1 cellular context compared by ENCODE assay signal in the genomic region with DNA sequence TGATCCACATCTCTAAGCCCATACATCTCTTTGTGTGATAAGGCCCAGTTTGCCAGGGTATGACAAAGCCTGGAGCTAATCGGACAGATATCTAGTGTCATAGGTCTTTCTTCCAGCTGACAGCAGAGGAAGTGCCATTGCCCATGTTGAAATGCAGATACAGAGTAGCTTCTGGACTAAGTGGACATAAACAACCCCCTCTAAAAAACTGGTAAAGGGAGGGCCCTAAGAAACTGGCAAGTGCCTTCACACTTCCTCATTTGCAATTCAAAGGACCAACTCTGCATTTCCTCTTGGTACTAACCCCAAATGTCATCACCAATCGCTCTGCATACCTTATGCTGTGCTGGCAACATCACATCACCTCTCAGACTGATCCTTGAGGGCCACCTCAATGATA.
TF ChIP-seq lines count a peak whose summit lies in the region.

No MANE protein-coding gene starts in this region.

TF ChIP-seq in GM23338, 12 proteins besides CTCF, POLR2A, EP300 and RAD21 (continued from another document):
- TF ChIP-seq, protein P1, sequence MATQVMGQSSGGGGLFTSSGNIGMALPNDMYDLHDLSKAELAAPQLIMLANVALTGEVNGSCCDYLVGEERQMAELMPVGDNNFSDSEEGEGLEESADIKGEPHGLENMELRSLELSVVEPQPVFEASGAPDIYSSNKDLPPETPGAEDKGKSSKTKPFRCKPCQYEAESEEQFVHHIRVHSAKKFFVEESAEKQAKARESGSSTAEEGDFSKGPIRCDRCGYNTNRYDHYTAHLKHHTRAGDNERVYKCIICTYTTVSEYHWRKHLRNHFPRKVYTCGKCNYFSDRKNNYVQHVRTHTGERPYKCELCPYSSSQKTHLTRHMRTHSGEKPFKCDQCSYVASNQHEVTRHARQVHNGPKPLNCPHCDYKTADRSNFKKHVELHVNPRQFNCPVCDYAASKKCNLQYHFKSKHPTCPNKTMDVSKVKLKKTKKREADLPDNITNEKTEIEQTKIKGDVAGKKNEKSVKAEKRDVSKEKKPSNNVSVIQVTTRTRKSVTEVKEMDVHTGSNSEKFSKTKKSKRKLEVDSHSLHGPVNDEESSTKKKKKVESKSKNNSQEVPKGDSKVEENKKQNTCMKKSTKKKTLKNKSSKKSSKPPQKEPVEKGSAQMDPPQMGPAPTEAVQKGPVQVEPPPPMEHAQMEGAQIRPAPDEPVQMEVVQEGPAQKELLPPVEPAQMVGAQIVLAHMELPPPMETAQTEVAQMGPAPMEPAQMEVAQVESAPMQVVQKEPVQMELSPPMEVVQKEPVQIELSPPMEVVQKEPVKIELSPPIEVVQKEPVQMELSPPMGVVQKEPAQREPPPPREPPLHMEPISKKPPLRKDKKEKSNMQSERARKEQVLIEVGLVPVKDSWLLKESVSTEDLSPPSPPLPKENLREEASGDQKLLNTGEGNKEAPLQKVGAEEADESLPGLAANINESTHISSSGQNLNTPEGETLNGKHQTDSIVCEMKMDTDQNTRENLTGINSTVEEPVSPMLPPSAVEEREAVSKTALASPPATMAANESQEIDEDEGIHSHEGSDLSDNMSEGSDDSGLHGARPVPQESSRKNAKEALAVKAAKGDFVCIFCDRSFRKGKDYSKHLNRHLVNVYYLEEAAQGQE (IDR thresholded peaks at IDR 0.05; ENCODE audit: unreplicated experiment): no peak
- TF ChIP-seq EZH2 (IDR thresholded peaks at IDR 0.05; ENCODE audit: low read depth, unreplicated experiment) (no peak), ZNF114 (CRISPR knock-in tag; IDR thresholded peaks at IDR 0.05) (no peak)
- TF ChIP-seq, protein P2, sequence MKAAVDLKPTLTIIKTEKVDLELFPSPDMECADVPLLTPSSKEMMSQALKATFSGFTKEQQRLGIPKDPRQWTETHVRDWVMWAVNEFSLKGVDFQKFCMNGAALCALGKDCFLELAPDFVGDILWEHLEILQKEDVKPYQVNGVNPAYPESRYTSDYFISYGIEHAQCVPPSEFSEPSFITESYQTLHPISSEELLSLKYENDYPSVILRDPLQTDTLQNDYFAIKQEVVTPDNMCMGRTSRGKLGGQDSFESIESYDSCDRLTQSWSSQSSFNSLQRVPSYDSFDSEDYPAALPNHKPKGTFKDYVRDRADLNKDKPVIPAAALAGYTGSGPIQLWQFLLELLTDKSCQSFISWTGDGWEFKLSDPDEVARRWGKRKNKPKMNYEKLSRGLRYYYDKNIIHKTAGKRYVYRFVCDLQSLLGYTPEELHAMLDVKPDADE (IDR thresholded peaks at IDR 0.05): peak; percentile 54
